Comparison of ENCODE assay signal across 1 cellular context in genomic region chr12:118541071-118541470, GRCh38.
TF ChIP-seq lines count a peak whose summit lies in the region.

No MANE protein-coding gene starts in this region.

TF ChIP-seq in H1, 55 proteins besides CTCF, POLR2A, EP300 and RAD21 (continued from another document):
- TF ChIP-seq CEBPB (IDR thresholded peaks at IDR 0.05; ENCODE audit: low read depth, low read length) = no peak
